8 cellular contexts compared by ENCODE assay signal in genomic region chr2:157876771-157877108, GRCh38. TPM values are rescaled to one million over a fixed set of nuclear protein-coding genes. Genes with fewer than 3 reads are reported as not detected.
DNase-seq lines count a peak whose midpoint lies in the region; ATAC-seq, FAIRE-seq and TF ChIP-seq lines count a peak whose summit lies in the region.

No MANE protein-coding gene starts in this region.

- H3K27me3 Mint-ChIP-seq in CD14-positive monocyte (ENCODE audit: low read depth in 3 of 3): peaks cover 0 to 11% (median 2%) of the 10 kb centered on the region in 3 donors
- no peaks in the 10 kb centered on the region for H3K27me3 Mint-ChIP-seq in natural killer cell treated with Interleukin-12 subunit alpha and Interleukin-12 subunit beta and Interleukin-15 and Interleukin-18, amount 100 ng/mL, for 72 hours

- peaks cover 31% of the 10 kb centered on the region for H3K4me1 Mint-ChIP-seq in CD14-positive monocyte
- peaks cover 15 to 25% of the 10 kb centered on the region in 2 donors for H3K4me1 Mint-ChIP-seq in natural killer cell treated with Interleukin-12 subunit alpha and Interleukin-12 subunit beta and Interleukin-15 and Interleukin-18, amount 100 ng/mL, for 72 hours (ENCODE audit: low read depth in 2 of 2)

- no peaks in the 10 kb centered on the region for H3K9me3 ChIP-seq in KOPT-K1 (ENCODE audit: insufficient read depth, low read length, poor library complexity, severe bottlenecking)

- no peak for FAIRE-seq in urothelium cell line (lab: Jason Lieb, UNC)

- H3K36me3 ChIP-seq in KOPT-K1 (ENCODE audit: insufficient read depth, low read length): no peaks in the 10 kb centered on the region

- H3K27ac ChIP-seq in KOPT-K1 (ENCODE audit: low read depth, low read length, poor library complexity, severe bottlenecking): peak overlapping the region; percentile 48
- H3K27ac ChIP-seq in cingulate gyrus (ENCODE audit: low read depth, low read length): peak overlapping the region; percentile 84

- H3K36me3 Mint-ChIP-seq in CD14-positive monocyte: peaks cover 0 to 4% of the 10 kb centered on the region in 2 donors
- no peaks in the 10 kb centered on the region for H3K36me3 Mint-ChIP-seq in natural killer cell treated with Interleukin-12 subunit alpha and Interleukin-12 subunit beta and Interleukin-15 and Interleukin-18, amount 100 ng/mL, for 72 hours

- H3K9me3 Mint-ChIP-seq in CD14-positive monocyte: peaks cover 0 to under 1% (median 0%) of the 10 kb centered on the region in 7 donors
- no peaks in the 10 kb centered on the region for H3K9me3 Mint-ChIP-seq in natural killer cell treated with Interleukin-12 subunit alpha and Interleukin-12 subunit beta and Interleukin-15 and Interleukin-18, amount 100 ng/mL, for 72 hours

- DNase-seq in CD14-positive monocyte (ENCODE audit: low spot score): no peak
- no peak for DNase-seq in natural killer cell treated with Interleukin-12 subunit alpha and Interleukin-12 subunit beta and Interleukin-15 and Interleukin-18, amount 100 ng/mL, for 72 hours (ENCODE audit: low spot score)
- no peak for DNase-seq in NCI-H226
- no peak for DNase-seq in DMS53 treated with DMSO at 0.1 percent for 48 hours (lab: John Stamatoyannopoulos, UW; ENCODE audit: unreplicated experiment)
- no peak for DNase-seq in urothelium cell line (ENCODE audit: low spot score)

- TF ChIP-seq CTCF in CD14-positive monocyte (IDR thresholded peaks at IDR 0.05): no peak

- peak overlapping the region; percentile 70 to 81 for H3K4me3 Mint-ChIP-seq in CD14-positive monocyte
- H3K4me3 Mint-ChIP-seq in natural killer cell treated with Interleukin-12 subunit alpha and Interleukin-12 subunit beta and Interleukin-15 and Interleukin-18, amount 100 ng/mL, for 72 hours: peak overlapping the region; percentile 70

- no peak for ATAC-seq in natural killer cell treated with Interleukin-12 subunit alpha and Interleukin-12 subunit beta and Interleukin-15 and Interleukin-18, amount 100 ng/mL, for 72 hours
- ATAC-seq in GM18868 (IDR thresholded peaks at IDR 0.05; ENCODE audit: unreplicated experiment): no peak

- intact Hi-C loops in CD14-positive monocyte (cut with micrococcal nuclease): no loop called here

- peak overlapping the region in 1 of 7 donors; percentile 54 for H3K27ac Mint-ChIP-seq in CD14-positive monocyte
- H3K27ac Mint-ChIP-seq in natural killer cell treated with Interleukin-12 subunit alpha and Interleukin-12 subunit beta and Interleukin-15 and Interleukin-18, amount 100 ng/mL, for 72 hours: peak overlapping the region in 1 of 2 donors; percentile 6

RNA-seq across cellular contexts. Expression of gene ACVR1, which starts 0.6 kb away (rescaled TPM):
- polyA plus RNA-seq in CD14-positive monocyte: 1 to 10 TPM; 2.8 to 4.9 TPM
- 10 to 100 TPM in 1 of 2 donors, 1 to 10 TPM in 1; 5.7 to 14.3 TPM for total RNA-seq in natural killer cell treated with Interleukin-12 subunit alpha and Interleukin-12 subunit beta and Interleukin-15 and Interleukin-18, amount 100 ng/mL, for 72 hours
